Comparison of ENCODE assay signal across 8 cellular contexts in genomic region chr5:138032572-138033274, GRCh38. TPM values are rescaled to one million over a fixed set of nuclear protein-coding genes. Genes with fewer than 3 reads are reported as not detected.
DNase-seq lines count a peak whose midpoint lies in the region; ATAC-seq and TF ChIP-seq lines count a peak whose summit lies in the region.

Gene FAM13B, minus strand, starts transcription at chr5:138033079. Its CDS starts 13,968 bp downstream, at chr5:138019111.

- H3K4me1 ChIP-seq in gastrocnemius medialis: peaks cover 42 to 43% of the 10 kb centered on the region in 2 donors

- H3K4me3 ChIP-seq in astrocyte of the cerebellum (ENCODE audit: low read depth, low read length) (peak within 1 kb of the TSS; percentile 88), gastrocnemius medialis (peak within 1 kb of the TSS; percentile 83 to 100 (median 98))

- TF ChIP-seq POLR2A in GM15510 (IDR thresholded peaks at IDR 0.05; ENCODE audit: borderline replicate concordance, extremely low read depth, insufficient read length) (peak; percentile 93), gastrocnemius medialis (IDR thresholded peaks at IDR 0.05) (peak; percentile 68)

- intact Hi-C loops in gastrocnemius medialis (cut with DNase I; ENCODE audit: low total_unique reads): loop anchor here (2.0 to 10.0 kb wide), 3 partner anchors 140 to 302 kb away; partner anchors contain the start of genes CDC25C, FAM53C and HNRNPA0

- ATAC-seq in HG02870 (IDR thresholded peaks at IDR 0.05; ENCODE audit: unreplicated experiment) (peak; percentile 42), gastrocnemius medialis (peak; percentile 83 to 86)

- in situ Hi-C loops in astrocyte of the cerebellum (cut with HindIII; ENCODE audit: low sequenced_read_pairs) (no loop called here), gastrocnemius medialis (cut with MboI; ENCODE audit: low sequenced_read_pairs in 4 of 4) (loop anchor here in 3 of 4 donors (25.0 kb wide), 2 partner anchors 105 to 270 kb away; partner anchors contain the start of genes HNRNPA0 (in 2 of the 3) and NME5 (in 1 of the 3))

- TF ChIP-seq CTCF in astrocyte of the cerebellum (IDR thresholded peaks at IDR 0.05; ENCODE audit: low read depth, low read length, missing control alignments) (no peak), gastrocnemius medialis (IDR thresholded peaks at IDR 0.05 in 4 of 5, conservative IDR thresholded peaks at IDR 0.05 in 1 of 5) (peak in 2 of 5 experiments; percentile 19 to 26)

- peak within 1 kb of the TSS; percentile 99 to 100 (median 99) for H3K27ac ChIP-seq in gastrocnemius medialis

- H3K36me3 ChIP-seq in gastrocnemius medialis: no peaks in the 10 kb centered on the region

- peak; percentile 54 to 58 for DNase-seq in NCI-H187 (lab: John Stamatoyannopoulos, UW)
- DNase-seq in T1000 (lab: John Stamatoyannopoulos, UW): peak; percentile 60
- no peak for DNase-seq in astrocyte of the cerebellum (ENCODE audit: low read depth)
- peak; percentile 23 to 87 (median 73) for DNase-seq in hypothalamus (lab: John Stamatoyannopoulos, UW)
- DNase-seq in gastrocnemius medialis: peak; percentile 60 to 66
- no peak for DNase-seq in OCI-M2 (lab: John Stamatoyannopoulos, UW; ENCODE audit: unreplicated experiment)

- no peaks in the 10 kb centered on the region for H3K27me3 ChIP-seq in gastrocnemius medialis

- no peaks in the 10 kb centered on the region for H3K9me3 ChIP-seq in gastrocnemius medialis

RNA-seq across cellular contexts. Expression of gene FAM13B, which starts in this region (rescaled TPM):
- 1 to 10 TPM; 3.4 to 7.9 (median 4.1) TPM for total RNA-seq in gastrocnemius medialis

Comparison
In these comparisons a context has a peak if more than half of its experiments do, and no peak if none do; other contexts are left out.
1. DNase-seq: peak in NCI-H187 (2 of 2), T1000 (single experiment), hypothalamus (51 of 51) and gastrocnemius medialis (2 of 2); none in astrocyte of the cerebellum (single experiment) and OCI-M2 (single experiment).